ENCODE assay signal across 8 cellular contexts in the genomic region with DNA sequence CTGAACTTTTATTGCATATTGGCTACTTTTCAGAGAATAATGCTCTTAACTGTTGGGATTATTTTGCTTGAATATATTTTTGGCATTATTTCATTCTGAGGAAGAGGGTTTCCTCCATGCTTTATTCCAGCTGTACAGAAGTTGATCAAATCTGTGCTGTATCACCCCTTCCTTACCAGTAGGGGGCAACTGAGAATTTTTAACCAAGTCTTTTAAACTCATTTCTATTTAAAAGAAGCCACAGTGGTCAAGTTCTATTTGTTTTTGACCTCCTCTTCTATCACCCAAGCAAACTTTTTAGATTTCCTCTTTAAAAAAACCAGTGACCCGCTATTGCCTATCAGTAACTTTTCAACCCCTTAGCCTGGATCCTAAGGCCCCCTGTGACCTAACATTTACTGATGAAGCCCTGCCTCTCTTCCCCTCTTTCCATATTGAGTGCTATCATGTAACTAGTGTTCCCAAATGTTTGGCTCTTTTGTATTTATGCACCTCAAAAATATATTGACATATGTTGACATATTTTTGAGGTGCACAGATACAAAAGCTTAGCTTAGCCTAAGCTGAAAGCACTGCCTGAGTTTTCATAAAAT.
DNase-seq lines count a peak whose midpoint lies in the region; ATAC-seq and TF ChIP-seq lines count a peak whose summit lies in the region.

No MANE protein-coding gene starts in this region.

- TF ChIP-seq CTCF in AG04450 (IDR thresholded peaks at IDR 0.05; ENCODE audit: low read depth, low read length), result peak; percentile 78
- peak; percentile 82 for TF ChIP-seq CTCF in fibroblast of the aortic adventitia (IDR thresholded peaks at IDR 0.05; ENCODE audit: insufficient read depth, low read length)
- peak; percentile 44 to 80 (median 60) for TF ChIP-seq CTCF in testis (IDR thresholded peaks at IDR 0.05)

- intact Hi-C loops in testis (cut with DNase I; ENCODE audit: low total_unique reads), result no loop called here

- CTCF ChIA-PET in AG04450 (lab: Charles Lee), result interaction anchor here (0.7 to 2.1 kb wide), 11 partner anchors 9 to 884 kb away, joined by 3 to 10 read pairs (median 3); no protein-coding TSS in a partner anchor

- POLR2A ChIA-PET in AG04450 (lab: Yijun Ruan, JAX), result no interaction called here

- TF ChIP-seq POLR2A in GM18505 (IDR thresholded peaks at IDR 0.05; ENCODE audit: borderline replicate concordance, extremely low read depth, insufficient read depth, insufficient read length), result no peak
- no peak for TF ChIP-seq POLR2A in testis (IDR thresholded peaks at IDR 0.05)

- no peaks in the 10 kb centered on the region for H3K27me3 ChIP-seq in AG04450 (ENCODE audit: control insufficient read depth, insufficient read depth, low read length)
- no peaks in the 10 kb centered on the region for H3K27me3 ChIP-seq in testis

- H3K36me3 ChIP-seq in testis (ENCODE audit: low read depth, missing control alignments), result no peaks in the 10 kb centered on the region

- DNase-seq in AG04450 (ENCODE audit: low read depth, low spot score), result no peak
- DNase-seq in RPMI7951 (ENCODE audit: low read depth), result peak; percentile 24
- DNase-seq in fibroblast of the aortic adventitia (ENCODE audit: low read depth), result peak; percentile 47
- DNase-seq in testis, result no peak
- DNase-seq in HK-2 (ENCODE audit: unreplicated experiment), result no peak
- DNase-seq in activated CD4-positive, alpha-beta T cell treated with anti-CD3 and anti-CD28 coated beads for 4 hours, result no peak

- no peak overlapping the region for H3K4me3 ChIP-seq in AG04450 (ENCODE audit: low read depth, low read length)
- no peak overlapping the region for H3K4me3 ChIP-seq in fibroblast of the aortic adventitia (ENCODE audit: low read depth, low read length)
- no peak overlapping the region for H3K4me3 ChIP-seq in testis

- no peaks in the 10 kb centered on the region for H3K4me1 ChIP-seq in testis

- 18 to 25% methylated on average over 1 of the region's 1 CpG for WGBS in testis, 2 donors

- ATAC-seq in GM18505 (IDR thresholded peaks at IDR 0.05; ENCODE audit: unreplicated experiment), result peak; percentile 72
- peak; percentile 75 for ATAC-seq in HG03103 (IDR thresholded peaks at IDR 0.05; ENCODE audit: low read depth, unreplicated experiment)

- no peaks in the 10 kb centered on the region for H3K9me3 ChIP-seq in AG04450 (ENCODE audit: control insufficient read depth, insufficient read depth, low read length)
- no peaks in the 10 kb centered on the region for H3K9me3 ChIP-seq in testis

- H3K27ac ChIP-seq in AG04450 (ENCODE audit: low read depth, low read length) (no peak overlapping the region), testis (no peak overlapping the region)

Comparison
In these comparisons a context has a peak if more than half of its experiments do, and no peak if none do; other contexts are left out.
1. DNase-seq: peak in RPMI7951 (single experiment) and fibroblast of the aortic adventitia (single experiment); none in AG04450 (single experiment), testis (single experiment), HK-2 (single experiment) and activated CD4-positive, alpha-beta T cell treated with anti-CD3 and anti-CD28 coated beads for 4 hours (0 of 2).
2. Peak in every context shown above with its lines, with median percentiles within 50 percentile points of each other: CTCF ChIP-seq.